In the genomic region with DNA sequence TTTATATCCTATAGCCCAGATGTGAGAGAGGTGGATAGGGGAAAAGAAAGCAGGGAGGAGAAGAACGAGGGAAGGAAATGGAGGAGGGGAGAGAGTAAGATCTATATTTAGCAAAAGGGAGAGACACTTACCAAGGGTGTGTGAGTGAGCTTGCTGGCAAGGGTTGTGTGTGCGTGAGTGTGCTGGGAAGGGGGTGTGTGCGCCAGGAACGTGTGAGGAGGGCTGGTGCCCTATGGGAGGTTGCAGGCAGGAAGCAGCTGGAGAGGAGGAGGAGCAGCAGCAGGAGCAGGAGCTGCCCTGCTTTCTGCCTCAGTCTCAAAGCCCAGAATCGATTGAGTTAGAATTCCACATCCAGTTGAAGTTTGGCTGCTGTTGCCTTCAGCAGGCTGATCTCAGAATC, we compare ENCODE assay signal across 10 cellular contexts.
DNase-seq lines count a peak whose midpoint lies in the region; ATAC-seq and TF ChIP-seq lines count a peak whose summit lies in the region.
"Had no signal": no experiment of that assay in that cellular context is flagged by ENCODE, and none has a peak within 500 bp of the region (broad histone marks: within the 10 kb centered on the region; RNA-seq: fewer than 3 reads in every experiment).

No MANE protein-coding gene starts in this region.

- no peaks in the 10 kb centered on the region for H3K36me3 Mint-ChIP-seq in activated CD8-positive, alpha-beta T cell treated with anti-CD3 and anti-CD28 coated beads, Interleukin-2, amount 10 ng/mL, durations not matched to agents 7 days and 5 days (ENCODE audit: low read depth)

- 14 to 36% methylated on average over 5 of the region's 5 CpGs for WGBS in thyroid gland, 2 donors

- no peaks in the 10 kb centered on the region for H3K4me1 Mint-ChIP-seq in activated CD8-positive, alpha-beta T cell treated with anti-CD3 and anti-CD28 coated beads, Interleukin-2, amount 10 ng/mL, durations not matched to agents 7 days and 5 days (ENCODE audit: low read depth)

- ATAC-seq in left lung (peak; percentile 92), GM21825 (IDR thresholded peaks at IDR 0.05; ENCODE audit: unreplicated experiment) (no peak), GM19463 (IDR thresholded peaks at IDR 0.05; ENCODE audit: unreplicated experiment) (no peak)
- no peak for ATAC-seq in activated CD8-positive, alpha-beta T cell treated with anti-CD3 and anti-CD28 coated beads, Interleukin-2, amount 10 ng/mL, durations not matched to agents 7 days and 5 days
- ATAC-seq: A549 had no signal

- no peak overlapping the region for H3K27ac Mint-ChIP-seq in activated CD8-positive, alpha-beta T cell treated with anti-CD3 and anti-CD28 coated beads, Interleukin-2, amount 10 ng/mL, durations not matched to agents 7 days and 5 days

- H3K4me3 Mint-ChIP-seq in activated CD8-positive, alpha-beta T cell treated with anti-CD3 and anti-CD28 coated beads, Interleukin-2, amount 10 ng/mL, durations not matched to agents 7 days and 5 days, result no peak overlapping the region

- H3K9me3 Mint-ChIP-seq in activated CD8-positive, alpha-beta T cell treated with anti-CD3 and anti-CD28 coated beads, Interleukin-2, amount 10 ng/mL, durations not matched to agents 7 days and 5 days (ENCODE audit: insufficient read depth), result no peaks in the 10 kb centered on the region

- no peaks in the 10 kb centered on the region for H3K36me3 ChIP-seq in left lung
- H3K36me3 ChIP-seq in thyroid gland, result no peaks in the 10 kb centered on the region

- H3K27me3 Mint-ChIP-seq in activated CD8-positive, alpha-beta T cell treated with anti-CD3 and anti-CD28 coated beads, Interleukin-2, amount 10 ng/mL, durations not matched to agents 7 days and 5 days (ENCODE audit: low read depth), result peaks cover 11% of the 10 kb centered on the region

- H3K4me1 ChIP-seq in left lung (peaks cover 0 to 24% of the 10 kb centered on the region in 2 donors), thyroid gland (peaks cover 0 to 11% of the 10 kb centered on the region in 2 donors)
- H3K4me1 ChIP-seq: A549 had no signal

- no peak for TF ChIP-seq POLR2A in thyroid gland (IDR thresholded peaks at IDR 0.05)

- POLR2A ChIA-PET in activated CD8-positive, alpha-beta T cell treated with anti-CD3 and anti-CD28 coated beads, Interleukin-2, amount 10 ng/mL, durations not matched to agents 7 days and 5 days (lab: Charles Lee), result interaction anchor here (0.7 kb wide), 1 partner anchor 133 kb away, joined by 3 read pairs; no protein-coding TSS in a partner anchor

- H3K27ac ChIP-seq in left lung (peak overlapping the region; percentile 34 to 37), thyroid gland (peak overlapping the region in 1 of 3 donors; percentile 34)
- H3K27ac ChIP-seq: A549, KMS-11 had no signal

- CTCF ChIA-PET in activated CD8-positive, alpha-beta T cell treated with anti-CD3 and anti-CD28 coated beads, Interleukin-2, amount 10 ng/mL, durations not matched to agents 7 days and 5 days (lab: Charles Lee), result interaction anchor here (1.6 kb wide), 1 partner anchor 12 kb away, joined by 6 read pairs; no protein-coding TSS in a partner anchor

- peak; percentile 15 to 33 for DNase-seq in NCI-H2081 (lab: John Stamatoyannopoulos, UW)
- DNase-seq in NCI-H2081 treated with DMSO at 0.1 percent for 48 hours (lab: John Stamatoyannopoulos, UW), result no peak
- peak; percentile 81 to 88 for DNase-seq in cardiac fibroblast (ENCODE audit: low read depth in 2 of 2)
- peak; percentile 71 to 82 for DNase-seq in left lung
- peak; percentile 35 to 44 for DNase-seq in thyroid gland
- no peak for DNase-seq in activated CD8-positive, alpha-beta T cell treated with anti-CD3 and anti-CD28 coated beads, Interleukin-2, amount 10 ng/mL, durations not matched to agents 7 days and 5 days

- no peak for TF ChIP-seq CTCF in cardiac fibroblast (IDR thresholded peaks at IDR 0.05; ENCODE audit: low read depth, low read length)
- no peak for TF ChIP-seq CTCF in left lung (IDR thresholded peaks at IDR 0.05)
- no peak for TF ChIP-seq CTCF in thyroid gland (IDR thresholded peaks at IDR 0.05)

- intact Hi-C loops in left lung (cut with DNase I) (no loop called here), thyroid gland (cut with DNase I) (no loop called here)

- H3K9me3 ChIP-seq in left lung, result no peaks in the 10 kb centered on the region
- H3K9me3 ChIP-seq in thyroid gland, result no peaks in the 10 kb centered on the region
- H3K9me3 ChIP-seq: A549 had no signal

- peak overlapping the region; percentile 1 to 24 for H3K4me3 ChIP-seq in cardiac fibroblast (replicated peaks in 1 of 2; ENCODE audit: low read depth in 2 of 2, low read length in 2 of 2)
- H3K4me3 ChIP-seq in left lung, result peak overlapping the region in 1 of 2 donors; percentile 25
- H3K4me3 ChIP-seq in thyroid gland (replicated peaks in 1 of 3), result no peak overlapping the region
- H3K4me3 ChIP-seq: A549 had no signal

- H3K27me3 ChIP-seq in left lung, result no peaks in the 10 kb centered on the region
- no peaks in the 10 kb centered on the region for H3K27me3 ChIP-seq in thyroid gland

Comparison
In these comparisons a context has a peak if more than half of its experiments do, and no peak if none do; other contexts are left out.
1. DNase-seq: peak in NCI-H2081 (2 of 2), cardiac fibroblast (2 of 2), left lung (2 of 2) and thyroid gland (2 of 2); none in NCI-H2081 treated with DMSO at 0.1 percent for 48 hours (single experiment) and activated CD8-positive, alpha-beta T cell treated with anti-CD3 and anti-CD28 coated beads, Interleukin-2, amount 10 ng/mL, durations not matched to agents 7 days and 5 days (single experiment).
2. H3K4me3 ChIP-seq: peak in cardiac fibroblast (2 of 2); none in thyroid gland (0 of 3).